In genomic region chr3:30657914-30658313, GRCh38 we compare ENCODE assay signal across 8 cellular contexts. TPM values are rescaled to one million over a fixed set of nuclear protein-coding genes. Genes with fewer than 3 reads are reported as not detected.
A peak's percentile ranks its signal among the peaks of the same experiment; 100 is the strongest.
DNase-seq lines count a peak whose midpoint lies in the region; ATAC-seq and TF ChIP-seq lines count a peak whose summit lies in the region.

No MANE protein-coding gene starts in this region.

- H3K4me1 Mint-ChIP-seq in activated CD4-positive, alpha-beta memory T cell treated with anti-CD3 and anti-CD28 coated beads, Interleukin-2, amount 10 ng/mL, durations not matched to agents 7 days and 5 days = peaks cover 96% of the 10 kb centered on the region

- peaks cover 0 to 82% of the 10 kb centered on the region in 2 donors for H3K36me3 ChIP-seq in left lung

- peak overlapping the region; percentile 57 to 69 for H3K27ac ChIP-seq in left lung

- peak overlapping the region; percentile 99 for H3K27ac Mint-ChIP-seq in activated CD4-positive, alpha-beta memory T cell treated with anti-CD3 and anti-CD28 coated beads, Interleukin-2, amount 10 ng/mL, durations not matched to agents 7 days and 5 days

- no peaks in the 10 kb centered on the region for H3K27me3 ChIP-seq in left lung

- peak overlapping the region; percentile 59 for H3K4me3 Mint-ChIP-seq in activated CD4-positive, alpha-beta memory T cell treated with anti-CD3 and anti-CD28 coated beads, Interleukin-2, amount 10 ng/mL, durations not matched to agents 7 days and 5 days

- H3K9me3 Mint-ChIP-seq in activated CD4-positive, alpha-beta memory T cell treated with anti-CD3 and anti-CD28 coated beads, Interleukin-2, amount 10 ng/mL, durations not matched to agents 7 days and 5 days = no peaks in the 10 kb centered on the region

- H3K4me3 ChIP-seq in left lung = no peak overlapping the region

- H3K27me3 Mint-ChIP-seq in activated CD4-positive, alpha-beta memory T cell treated with anti-CD3 and anti-CD28 coated beads, Interleukin-2, amount 10 ng/mL, durations not matched to agents 7 days and 5 days = no peaks in the 10 kb centered on the region

- peaks cover 49 to 94% of the 10 kb centered on the region in 2 donors for H3K4me1 ChIP-seq in left lung

- CTCF ChIA-PET in activated CD4-positive, alpha-beta memory T cell treated with anti-CD3 and anti-CD28 coated beads, Interleukin-2, amount 10 ng/mL, durations not matched to agents 7 days and 5 days (lab: Charles Lee) = interaction anchor here (0.8 to 2.7 kb wide), 14 partner anchors 9 to 53 kb away, joined by 3 to 14 read pairs (median 4); partner anchors contain the start of gene TGFBR2

- TF ChIP-seq CTCF in left lung (IDR thresholded peaks at IDR 0.05) = no peak

- intact Hi-C loops in left lung (cut with DNase I) = no loop called here

- no peak for DNase-seq in activated CD4-positive, alpha-beta memory T cell treated with anti-CD3 and anti-CD28 coated beads, Interleukin-2, amount 10 ng/mL, durations not matched to agents 7 days and 5 days
- no peak for DNase-seq in left lung
- no peak for DNase-seq in DMS79 treated with DMSO at 0.1 percent for 48 hours (lab: John Stamatoyannopoulos, UW)
- no peak for DNase-seq in middle frontal gyrus (ENCODE audit: extremely low spot score, low spot score)
- DNase-seq in cortex of kidney (lab: John Stamatoyannopoulos, UW) = no peak
- DNase-seq in activated CD8-positive, alpha-beta memory T cell treated with anti-CD3 and anti-CD28 coated beads for 24 hours = no peak

- peaks cover 83% of the 10 kb centered on the region for H3K36me3 Mint-ChIP-seq in activated CD4-positive, alpha-beta memory T cell treated with anti-CD3 and anti-CD28 coated beads, Interleukin-2, amount 10 ng/mL, durations not matched to agents 7 days and 5 days (ENCODE audit: low read depth)

- H3K9me3 ChIP-seq in left lung = no peaks in the 10 kb centered on the region

- ATAC-seq in GM19023 (IDR thresholded peaks at IDR 0.05; ENCODE audit: unreplicated experiment) (peak; percentile 20), HG03039 (IDR thresholded peaks at IDR 0.05; ENCODE audit: unreplicated experiment) (peak; percentile 19), left lung (peak; percentile 15)

- POLR2A ChIA-PET in activated CD4-positive, alpha-beta memory T cell treated with anti-CD3 and anti-CD28 coated beads, Interleukin-2, amount 10 ng/mL, durations not matched to agents 7 days and 5 days (lab: Charles Lee) = interaction anchor here (0.8 to 15.5 kb wide), 14 partner anchors 9 to 310 kb away, joined by 3 to 303 read pairs (median 11); partner anchors contain the start of gene TGFBR2

RNA-seq across cellular contexts. Expression of gene TGFBR2, which starts 51.5 kb away (rescaled TPM):
- total RNA-seq in activated CD4-positive, alpha-beta memory T cell treated with anti-CD3 and anti-CD28 coated beads, Interleukin-2, amount 10 ng/mL, durations not matched to agents 7 days and 5 days = 10 to 100 TPM; 60.1 to 60.8 TPM
- total RNA-seq in left lung = 100 to 1,000 TPM; 240 to 269 TPM
